8 cellular contexts compared by ENCODE assay signal in genomic region chr1:1472046-1472876, GRCh38. TPM values are rescaled to one million over a fixed set of nuclear protein-coding genes. Genes with fewer than 3 reads are reported as not detected.
DNase-seq lines count a peak whose midpoint lies in the region; ATAC-seq, FAIRE-seq and TF ChIP-seq lines count a peak whose summit lies in the region.
"Not testable (repeated sequence)": the region's sequence is repeated elsewhere in the genome, so short reads cannot be mapped to it uniquely, and the experiment has no call there.

No MANE protein-coding gene starts in this region.

- peaks cover 30% of the 10 kb centered on the region for H3K4me1 Mint-ChIP-seq in activated CD8-positive, alpha-beta memory T cell treated with anti-CD3 and anti-CD28 coated beads, Interleukin-2, amount 10 ng/mL, durations not matched to agents 7 days and 5 days
- peaks cover 29% of the 10 kb centered on the region for H3K4me1 Mint-ChIP-seq in dendritic cell treated with granulocyte-macrophage colony-stimulating factor and Interleukin-4, amounts not matched to agents 40 ng/mL and 50 ng/mL, for 4 days (ENCODE audit: low read depth)

- H3K9me3 ChIP-seq in iPS-18a (ENCODE audit: control insufficient read depth, low read depth, low read length); osteoblast (ENCODE audit: low read depth, low read length): not testable (repeated sequence)

- H3K9ac ChIP-seq in iPS-18a (ENCODE audit: low read length), result peak overlapping the region; percentile 36

- H3K9me3 Mint-ChIP-seq in activated CD8-positive, alpha-beta memory T cell treated with anti-CD3 and anti-CD28 coated beads, Interleukin-2, amount 10 ng/mL, durations not matched to agents 7 days and 5 days (ENCODE audit: low read depth); dendritic cell treated with granulocyte-macrophage colony-stimulating factor and Interleukin-4, amounts not matched to agents 40 ng/mL and 50 ng/mL, for 4 days: not testable (repeated sequence)

- CTCF ChIA-PET in activated CD8-positive, alpha-beta memory T cell treated with anti-CD3 and anti-CD28 coated beads, Interleukin-2, amount 10 ng/mL, durations not matched to agents 7 days and 5 days (lab: Charles Lee), result not testable (repeated sequence)

- H3K27ac Mint-ChIP-seq in activated CD8-positive, alpha-beta memory T cell treated with anti-CD3 and anti-CD28 coated beads, Interleukin-2, amount 10 ng/mL, durations not matched to agents 7 days and 5 days, result peak overlapping the region; percentile 76
- H3K27ac Mint-ChIP-seq in dendritic cell treated with granulocyte-macrophage colony-stimulating factor and Interleukin-4, amounts not matched to agents 40 ng/mL and 50 ng/mL, for 4 days, result peak overlapping the region; percentile 86

- H3K4me3 ChIP-seq in iPS-18a (ENCODE audit: low read length) (peak overlapping the region; percentile 66), osteoblast (ENCODE audit: insufficient read depth, low read length) (peak overlapping the region; percentile 79), urinary bladder (ENCODE audit: low read depth, low read length) (peak overlapping the region; percentile 78)

- not testable (repeated sequence) for TF ChIP-seq CTCF in osteoblast (IDR thresholded peaks at IDR 0.05; ENCODE audit: extremely low read depth, low read depth, low read length)

- peak overlapping the region; percentile 85 for H3K4me2 ChIP-seq in osteoblast (ENCODE audit: insufficient read depth, low read length)

- H2AFZ ChIP-seq in osteoblast (ENCODE audit: low read length), result not testable (repeated sequence)

- not testable (repeated sequence) for H3K27me3 Mint-ChIP-seq in activated CD8-positive, alpha-beta memory T cell treated with anti-CD3 and anti-CD28 coated beads, Interleukin-2, amount 10 ng/mL, durations not matched to agents 7 days and 5 days; dendritic cell treated with granulocyte-macrophage colony-stimulating factor and Interleukin-4, amounts not matched to agents 40 ng/mL and 50 ng/mL, for 4 days

- ATAC-seq in HG02852 (IDR thresholded peaks at IDR 0.05; ENCODE audit: unreplicated experiment), result peak; percentile 18
- peak; percentile 46 for ATAC-seq in activated CD8-positive, alpha-beta memory T cell treated with anti-CD3 and anti-CD28 coated beads, Interleukin-2, amount 10 ng/mL, durations not matched to agents 7 days and 5 days

- 3% methylated on average over 53 of the region's 65 CpGs for WGBS in urinary bladder

- not testable (repeated sequence) for H3K4me1 ChIP-seq in iPS-18a (ENCODE audit: control insufficient read depth, low read depth, low read length); urinary bladder (ENCODE audit: insufficient read depth)
- peaks cover 12% of the 10 kb centered on the region for H3K4me1 ChIP-seq in osteoblast (ENCODE audit: insufficient read depth, low read length)

- H3K36me3 ChIP-seq in iPS-18a (ENCODE audit: control insufficient read depth, low read depth, low read length); osteoblast (ENCODE audit: insufficient read depth, low read length); urinary bladder (ENCODE audit: insufficient read depth): not testable (repeated sequence)

- not testable (repeated sequence) for H3K27ac ChIP-seq in iPS-18a (ENCODE audit: low read length); urinary bladder (ENCODE audit: low read depth)
- H3K27ac ChIP-seq in osteoblast (ENCODE audit: low read depth, low read length), result peak overlapping the region; percentile 68

- not testable (repeated sequence) for H3K36me3 Mint-ChIP-seq in activated CD8-positive, alpha-beta memory T cell treated with anti-CD3 and anti-CD28 coated beads, Interleukin-2, amount 10 ng/mL, durations not matched to agents 7 days and 5 days
- H3K36me3 Mint-ChIP-seq in dendritic cell treated with granulocyte-macrophage colony-stimulating factor and Interleukin-4, amounts not matched to agents 40 ng/mL and 50 ng/mL, for 4 days (ENCODE audit: low read depth), result peaks cover 36% of the 10 kb centered on the region

- H4K20me1 ChIP-seq in osteoblast (ENCODE audit: insufficient read depth, low read length), result peaks cover 16% of the 10 kb centered on the region

- not testable (repeated sequence) for DNase-seq in GM18507 (ENCODE audit: extremely low spot score, insufficient read length, low read depth)
- DNase-seq in NCI-H69 (lab: John Stamatoyannopoulos, UW) (peak; percentile 1), osteoblast (ENCODE audit: insufficient read length, low spot score, missing footprints) (peak; percentile 94)
- DNase-seq in activated CD8-positive, alpha-beta memory T cell treated with anti-CD3 and anti-CD28 coated beads, Interleukin-2, amount 10 ng/mL, durations not matched to agents 7 days and 5 days, result peak; percentile 48

- H3K4me3 Mint-ChIP-seq in activated CD8-positive, alpha-beta memory T cell treated with anti-CD3 and anti-CD28 coated beads, Interleukin-2, amount 10 ng/mL, durations not matched to agents 7 days and 5 days, result peak overlapping the region; percentile 75
- H3K4me3 Mint-ChIP-seq in dendritic cell treated with granulocyte-macrophage colony-stimulating factor and Interleukin-4, amounts not matched to agents 40 ng/mL and 50 ng/mL, for 4 days, result peak overlapping the region; percentile 75

- peaks cover 48% of the 10 kb centered on the region for H3K79me2 ChIP-seq in osteoblast (ENCODE audit: insufficient read depth, low read length)

- intact Hi-C loops in dendritic cell treated with granulocyte-macrophage colony-stimulating factor and Interleukin-4, amounts not matched to agents 40 ng/mL and 50 ng/mL, for 4 days (cut with micrococcal nuclease), result not testable (repeated sequence)

- not testable (repeated sequence) for H3K27me3 ChIP-seq in iPS-18a (ENCODE audit: control insufficient read depth, insufficient read depth, low read length); osteoblast (ENCODE audit: insufficient read depth, low read length)

- FAIRE-seq in GM18507 (lab: Jason Lieb, UNC), result peak; percentile 66

RNA-seq across cellular contexts. Expression of gene ATAD3B, which starts 0.7 kb away (rescaled TPM):
- 10 to 100 TPM; 46.5 to 63.3 TPM for total RNA-seq in activated CD8-positive, alpha-beta memory T cell treated with anti-CD3 and anti-CD28 coated beads, Interleukin-2, amount 10 ng/mL, durations not matched to agents 7 days and 5 days
- total RNA-seq in osteoblast, result 10.6 and 14.5 TPM in 2 replicates
- total RNA-seq in urinary bladder, result 11.3 TPM
- 14.3 TPM for polyA plus RNA-seq in urinary bladder

RNA-seq across cellular contexts. Expression of gene ATAD3C, which starts 22.8 kb away (rescaled TPM):
- total RNA-seq in activated CD8-positive, alpha-beta memory T cell treated with anti-CD3 and anti-CD28 coated beads, Interleukin-2, amount 10 ng/mL, durations not matched to agents 7 days and 5 days, result under 1 TPM; 0.38 to 0.87 TPM
- total RNA-seq in osteoblast (under 0.01 and 0.59 TPM in 2 replicates), urinary bladder (0.26 TPM)
- polyA plus RNA-seq in urinary bladder, result 3.3 TPM

RNA-seq across cellular contexts. Expression of gene VWA1, which starts 36.8 kb away (rescaled TPM):
- under 1 TPM; 0.20 to 0.28 TPM for total RNA-seq in activated CD8-positive, alpha-beta memory T cell treated with anti-CD3 and anti-CD28 coated beads, Interleukin-2, amount 10 ng/mL, durations not matched to agents 7 days and 5 days
- total RNA-seq in osteoblast (2.4 and 4.3 TPM in 2 replicates), urinary bladder (15.2 TPM)
- polyA plus RNA-seq in urinary bladder, result 214 TPM

RNA-seq across cellular contexts. Expression of gene ATAD3A, which starts 39.7 kb away (rescaled TPM):
- total RNA-seq in activated CD8-positive, alpha-beta memory T cell treated with anti-CD3 and anti-CD28 coated beads, Interleukin-2, amount 10 ng/mL, durations not matched to agents 7 days and 5 days, result 10 to 100 TPM; 45.1 to 58.9 TPM
- total RNA-seq in osteoblast, result 18.6 and 19.9 TPM in 2 replicates
- 7.1 TPM for total RNA-seq in urinary bladder
- 18.8 TPM for polyA plus RNA-seq in urinary bladder

RNA-seq across cellular contexts. Expression of gene ANKRD65, which starts 51.2 kb away (rescaled TPM):
- not detected for total RNA-seq in activated CD8-positive, alpha-beta memory T cell treated with anti-CD3 and anti-CD28 coated beads, Interleukin-2, amount 10 ng/mL, durations not matched to agents 7 days and 5 days
- total RNA-seq in osteoblast, result 1.2 and 1.8 TPM in 2 replicates
- total RNA-seq in urinary bladder, result 5.8 TPM
- 17.7 TPM for polyA plus RNA-seq in urinary bladder
